1 cellular context compared by ENCODE assay signal in genomic region chr16:4474192-4474961, GRCh38.
TF ChIP-seq lines count a peak whose summit lies in the region.

NMRAL1 (minus strand) TSS chr16:4474625; CDS start chr16:4474132, 493 bp downstream.

TF ChIP-seq in HepG2, 621 proteins besides CTCF, POLR2A, EP300 and RAD21 (continued from another document and continues in another):
- TF ChIP-seq, protein P1, sequence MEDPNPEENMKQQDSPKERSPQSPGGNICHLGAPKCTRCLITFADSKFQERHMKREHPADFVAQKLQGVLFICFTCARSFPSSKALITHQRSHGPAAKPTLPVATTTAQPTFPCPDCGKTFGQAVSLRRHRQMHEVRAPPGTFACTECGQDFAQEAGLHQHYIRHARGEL (CRISPR knock-in tag; IDR thresholded peaks at IDR 0.05) = no peak
- TF ChIP-seq SNRNP70 (IDR thresholded peaks at IDR 0.05; ENCODE audit: low read depth, low read length) (no peak), CBX1 (IDR thresholded peaks at IDR 0.05; ENCODE audit: low read depth) (no peak), PRDM4 (CRISPR knock-in tag; IDR thresholded peaks at IDR 0.05; ENCODE audit: borderline replicate concordance) (no peak), MBNL3 (CRISPR knock-in tag; conservative IDR thresholded peaks at IDR 0.05) (no peak), ZNF746 (CRISPR knock-in tag; IDR thresholded peaks at IDR 0.05) (no peak), ZNF567 (CRISPR knock-in tag; IDR thresholded peaks at IDR 0.05; ENCODE audit: borderline replicate concordance) (no peak), NFYC (CRISPR knock-in tag; IDR thresholded peaks at IDR 0.05) (peak; percentile 30; the same call in 1 of the 2 replicates), ZNF282 (IDR thresholded peaks at IDR 0.05; ENCODE audit: partially characterized antibody) (no peak), ZNF556 (CRISPR knock-in tag; IDR thresholded peaks at IDR 0.05; ENCODE audit: borderline replicate concordance) (no peak), BHLHE40 (IDR thresholded peaks at IDR 0.05; ENCODE audit: low read length) (peak; percentile 99), ELF1 (CRISPR knock-in tag; IDR thresholded peaks at IDR 0.05) (peak; percentile 97), GABPB1 (CRISPR knock-in tag; IDR thresholded peaks at IDR 0.05) (peak; percentile 86), ZBTB40 (IDR thresholded peaks at IDR 0.05) (no peak), ZBTB40 (CRISPR knock-in tag; IDR thresholded peaks at IDR 0.05) (no peak; the same call in 1 of the 2 replicates), SOX5 (CRISPR knock-in tag; IDR thresholded peaks at IDR 0.05; ENCODE audit: borderline replicate concordance) (peak; percentile 43; the same call in 1 of the 2 replicates), PATZ1 (CRISPR knock-in tag; IDR thresholded peaks at IDR 0.05) (no peak; the same call in none of the 2 replicates), MZF1 (CRISPR knock-in tag; IDR thresholded peaks at IDR 0.05; ENCODE audit: borderline replicate concordance) (no peak), HHEX (CRISPR knock-in tag; IDR thresholded peaks at IDR 0.05) (no peak), ZKSCAN5 (CRISPR knock-in tag; IDR thresholded peaks at IDR 0.05) (no peak), SAP130 (CRISPR knock-in tag; IDR thresholded peaks at IDR 0.05; ENCODE audit: low read depth) (peak; percentile 84), ZNF446 (CRISPR knock-in tag; IDR thresholded peaks at IDR 0.05) (no peak), KLF11 (CRISPR knock-in tag; IDR thresholded peaks at IDR 0.05) (no peak), JDP2 (CRISPR knock-in tag; IDR thresholded peaks at IDR 0.05; ENCODE audit: borderline replicate concordance) (no peak; the same call in 1 of the 2 replicates), ZNF878 (CRISPR knock-in tag; IDR thresholded peaks at IDR 0.05) (peak; percentile 37; the same call in 1 of the 2 replicates), HIVEP1 (CRISPR knock-in tag; IDR thresholded peaks at IDR 0.05) (peak; percentile 25; the same call in 1 of the 2 replicates), PITX1 (CRISPR knock-in tag; IDR thresholded peaks at IDR 0.05) (peak; percentile 69), ZNF616 (CRISPR knock-in tag; IDR thresholded peaks at IDR 0.05; ENCODE audit: low read depth) (no peak), ZNF333 (CRISPR knock-in tag; IDR thresholded peaks at IDR 0.05; ENCODE audit: borderline replicate concordance) (no peak), ZNF607 (CRISPR knock-in tag; IDR thresholded peaks at IDR 0.05; ENCODE audit: borderline replicate concordance) (0 out of 2 replicates have a peak, but pooled peaks have one; percentile 29), HOXA7 (CRISPR knock-in tag; IDR thresholded peaks at IDR 0.05) (no peak), SP2 (CRISPR knock-in tag; IDR thresholded peaks at IDR 0.05) (peak; percentile 1; the same call in 1 of the 2 replicates), ZNF589 (CRISPR knock-in tag; conservative IDR thresholded peaks at IDR 0.05) (no peak), ZBTB7A (CRISPR knock-in tag; IDR thresholded peaks at IDR 0.05) (no peak), CREB1 (IDR thresholded peaks at IDR 0.05) (no peak), CREB1 (CRISPR knock-in tag; IDR thresholded peaks at IDR 0.05) (peak; percentile 51; the same call in 1 of the 2 replicates), ZNF224 (CRISPR knock-in tag; IDR thresholded peaks at IDR 0.05) (no peak), ZNF691 (CRISPR knock-in tag; IDR thresholded peaks at IDR 0.05; ENCODE audit: borderline replicate concordance, low read depth) (no peak), TEF (CRISPR knock-in tag; IDR thresholded peaks at IDR 0.05) (no peak), GFI1 (CRISPR knock-in tag; IDR thresholded peaks at IDR 0.05; ENCODE audit: borderline replicate concordance) (no peak; the same call in 1 of the 2 replicates), ATF1 (CRISPR knock-in tag; IDR thresholded peaks at IDR 0.05) (0 out of 2 replicates have a peak, but pooled peaks have one; percentile 32), FOXP1 (IDR thresholded peaks at IDR 0.05) (no peak), FOXP1 (CRISPR knock-in tag; IDR thresholded peaks at IDR 0.05) (no peak), CEBPG (CRISPR knock-in tag; IDR thresholded peaks at IDR 0.05) (no peak), HNRNPL (IDR thresholded peaks at IDR 0.05; ENCODE audit: low read depth, low read length) (no peak), ZNF558 (CRISPR knock-in tag; IDR thresholded peaks at IDR 0.05; ENCODE audit: borderline replicate concordance) (no peak)
- TF ChIP-seq, protein P2, sequence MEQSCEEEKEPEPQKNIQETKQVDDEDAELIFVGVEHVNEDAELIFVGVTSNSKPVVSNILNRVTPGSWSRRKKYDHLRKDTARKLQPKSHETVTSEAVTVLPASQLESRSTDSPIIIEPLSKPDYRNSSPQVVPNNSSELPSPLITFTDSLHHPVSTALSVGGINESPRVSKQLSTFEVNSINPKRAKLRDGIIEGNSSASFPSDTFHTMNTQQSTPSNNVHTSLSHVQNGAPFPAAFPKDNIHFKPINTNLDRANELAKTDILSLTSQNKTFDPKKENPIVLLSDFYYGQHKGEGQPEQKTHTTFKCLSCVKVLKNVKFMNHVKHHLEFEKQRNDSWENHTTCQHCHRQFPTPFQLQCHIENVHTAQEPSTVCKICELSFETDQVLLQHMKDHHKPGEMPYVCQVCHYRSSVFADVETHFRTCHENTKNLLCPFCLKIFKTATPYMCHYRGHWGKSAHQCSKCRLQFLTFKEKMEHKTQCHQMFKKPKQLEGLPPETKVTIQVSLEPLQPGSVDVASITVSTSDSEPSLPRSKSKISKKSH (CRISPR knock-in tag; IDR thresholded peaks at IDR 0.05; ENCODE audit: borderline replicate concordance) = no peak
- TF ChIP-seq, protein P3, sequence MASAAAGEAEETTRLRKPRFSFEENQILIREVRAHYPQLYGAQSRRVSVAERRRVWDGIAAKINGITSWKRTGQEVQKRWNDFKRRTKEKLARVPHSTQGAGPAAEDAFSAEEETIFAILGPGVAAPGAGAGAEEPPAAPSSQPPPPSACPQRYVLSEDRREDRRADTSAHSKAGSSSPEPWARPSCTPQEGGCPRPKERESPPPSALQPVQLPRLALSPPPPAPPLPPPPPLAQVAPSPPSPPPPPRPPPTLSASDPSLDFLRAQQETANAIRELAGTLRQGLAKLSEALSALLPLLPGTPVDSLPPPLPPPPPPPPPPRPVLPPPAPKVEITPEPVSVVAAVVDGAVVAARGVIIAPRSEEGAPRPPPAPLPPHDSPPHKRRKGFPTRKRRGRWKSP (CRISPR knock-in tag; IDR thresholded peaks at IDR 0.05) = peak; percentile 54; the same call in 1 of the 2 replicates
- TF ChIP-seq, protein P4, sequence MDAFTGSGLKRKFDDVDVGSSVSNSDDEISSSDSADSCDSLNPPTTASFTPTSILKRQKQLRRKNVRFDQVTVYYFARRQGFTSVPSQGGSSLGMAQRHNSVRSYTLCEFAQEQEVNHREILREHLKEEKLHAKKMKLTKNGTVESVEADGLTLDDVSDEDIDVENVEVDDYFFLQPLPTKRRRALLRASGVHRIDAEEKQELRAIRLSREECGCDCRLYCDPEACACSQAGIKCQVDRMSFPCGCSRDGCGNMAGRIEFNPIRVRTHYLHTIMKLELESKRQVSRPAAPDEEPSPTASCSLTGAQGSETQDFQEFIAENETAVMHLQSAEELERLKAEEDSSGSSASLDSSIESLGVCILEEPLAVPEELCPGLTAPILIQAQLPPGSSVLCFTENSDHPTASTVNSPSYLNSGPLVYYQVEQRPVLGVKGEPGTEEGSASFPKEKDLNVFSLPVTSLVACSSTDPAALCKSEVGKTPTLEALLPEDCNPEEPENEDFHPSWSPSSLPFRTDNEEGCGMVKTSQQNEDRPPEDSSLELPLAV (CRISPR knock-in tag; conservative IDR thresholded peaks at IDR 0.05; ENCODE audit: low read depth) = no peak
